In genomic region chr21:45072963-45073300, GRCh38 we compare ENCODE assay signal across 12 cellular contexts. TPM values are rescaled to one million over a fixed set of nuclear protein-coding genes. Genes with fewer than 3 reads are reported as not detected.
DNase-seq lines count a peak whose midpoint lies in the region; ATAC-seq, FAIRE-seq and TF ChIP-seq lines count a peak whose summit lies in the region.
"Had no signal": no experiment of that assay in that cellular context is flagged by ENCODE, and none has a peak within 500 bp of the region (broad histone marks: within the 10 kb centered on the region; RNA-seq: fewer than 3 reads in every experiment).

No MANE protein-coding gene starts in this region.

- H3K9me3 ChIP-seq in mammary epithelial cell (replicated peaks; ENCODE audit: insufficient read depth, low read length) (no peaks in the 10 kb centered on the region), PC-9 (ENCODE audit: insufficient read depth, low read depth) (no peaks in the 10 kb centered on the region), pancreas (no peaks in the 10 kb centered on the region)

- DNase-seq in mammary epithelial cell (no peak), MCF 10A (ENCODE audit: unreplicated experiment) (no peak), PC-9 (no peak), mesothelial cell of epicardium (ENCODE audit: low spot score in 2 of 2, unreplicated experiment in 2 of 2) (no peak), type B pancreatic cell (ENCODE audit: extremely low spot score, unreplicated experiment) (no peak), pancreas (no peak)
- DNase-seq: cerebellar nuclear complex, NCI-H1436 treated with DMSO at 0.1 percent for 48 hours, SIG-M5, WERI-Rb-1 had no signal

- POLR2A ChIA-PET in MCF 10A (lab: Yijun Ruan, JAX): interaction anchor here (1.2 to 1.5 kb wide), 3 partner anchors 26 to 215 kb away, joined by 4 to 7 read pairs (median 5); partner anchors contain the start of gene POFUT2
- POLR2A ChIA-PET in PC-9 (lab: Charles Lee; ENCODE audit: unreplicated experiment): interaction anchor here (0.5 kb wide), 1 partner anchor 109 kb away, joined by 12 read pairs; no protein-coding TSS in a partner anchor

- H3K36me3 ChIP-seq in mammary epithelial cell (ENCODE audit: insufficient read depth, low read length) (no peaks in the 10 kb centered on the region), PC-9 (ENCODE audit: low read depth) (no peaks in the 10 kb centered on the region), pancreas (no peaks in the 10 kb centered on the region)
- H3K36me3 ChIP-seq: WERI-Rb-1 had no signal

- CTCF ChIA-PET in mammary epithelial cell (lab: Charles Lee; ENCODE audit: low non-redundant PET): no interaction called here
- CTCF ChIA-PET in MCF 10A (lab: Yijun Ruan, JAX): no interaction called here
- CTCF ChIA-PET in PC-9 (lab: Charles Lee): no interaction called here

- ATAC-seq in GM21515 (IDR thresholded peaks at IDR 0.05; ENCODE audit: unreplicated experiment): no peak
- ATAC-seq in HG02885 (IDR thresholded peaks at IDR 0.05; ENCODE audit: poor library complexity, unreplicated experiment): no peak
- ATAC-seq in pancreas: no peak

- no peaks in the 10 kb centered on the region for H4K20me1 ChIP-seq in mammary epithelial cell (ENCODE audit: insufficient read depth, low read length)
- H4K20me1 ChIP-seq in PC-9 (ENCODE audit: insufficient read depth): no peaks in the 10 kb centered on the region

- no peak for FAIRE-seq in pancreas (lab: Jason Lieb, UNC)

- no peak overlapping the region for H3K27ac ChIP-seq in mammary epithelial cell (ENCODE audit: insufficient read depth, low read depth, low read length)
- H3K27ac ChIP-seq in PC-9: no peak overlapping the region
- H3K27ac ChIP-seq in pancreas: no peak overlapping the region

- H3K79me2 ChIP-seq in mammary epithelial cell (ENCODE audit: insufficient read depth, low read length): peaks cover 34% of the 10 kb centered on the region
- no peaks in the 10 kb centered on the region for H3K79me2 ChIP-seq in PC-9 (ENCODE audit: low read depth)

- H3K4me3 Mint-ChIP-seq in MCF 10A (ENCODE audit: unreplicated experiment) (no peak overlapping the region), mesothelial cell of epicardium (peak overlapping the region; percentile 94), type B pancreatic cell (peak overlapping the region; percentile 48)

- peak overlapping the region; percentile 90 for H3K4me2 ChIP-seq in mammary epithelial cell (ENCODE audit: insufficient read depth, low read depth, low read length)
- H3K4me2 ChIP-seq in PC-9: peak overlapping the region; percentile 58

- no peak overlapping the region for H3K27ac Mint-ChIP-seq in MCF 10A (ENCODE audit: low read depth, unreplicated experiment)
- H3K27ac Mint-ChIP-seq in mesothelial cell of epicardium: peak overlapping the region; percentile 8
- H3K27ac Mint-ChIP-seq in type B pancreatic cell: peak overlapping the region; percentile 97

- no peaks in the 10 kb centered on the region for H3K9me2 ChIP-seq in PC-9 (ENCODE audit: insufficient read depth)

- BruUV-seq in mammary epithelial cell (replicated peaks; lab: Mats Ljungman, UMichigan): no TSS peak
- BruUV-seq in MCF 10A (replicated peaks; lab: Mats Ljungman, UMichigan): no TSS peak
- no TSS peak for BruUV-seq in PC-9 (replicated peaks; lab: Mats Ljungman, UMichigan)

- H3K4me1 ChIP-seq in mammary epithelial cell (ENCODE audit: insufficient read depth, low read length): peaks cover 22% of the 10 kb centered on the region
- H3K4me1 ChIP-seq in PC-9 (replicated peaks; ENCODE audit: insufficient read depth): peaks cover 6% of the 10 kb centered on the region; the same call in 1 of the 2 replicates
- H3K4me1 ChIP-seq in pancreas: no peaks in the 10 kb centered on the region

- in situ Hi-C loops in mammary epithelial cell (cut with MboI; ENCODE audit: low sequenced_read_pairs in 2 of 2): no loop called here

- H3K36me3 Mint-ChIP-seq in MCF 10A (ENCODE audit: insufficient read depth, unreplicated experiment) (no peaks in the 10 kb centered on the region), mesothelial cell of epicardium (no peaks in the 10 kb centered on the region), type B pancreatic cell (peaks cover 3% of the 10 kb centered on the region)

- H3K4me1 Mint-ChIP-seq in MCF 10A (ENCODE audit: insufficient read depth, unreplicated experiment) (peaks cover under 1% of the 10 kb centered on the region), mesothelial cell of epicardium (peaks cover 25% of the 10 kb centered on the region), type B pancreatic cell (ENCODE audit: unreplicated experiment) (peaks cover 23% of the 10 kb centered on the region)

- TF ChIP-seq CTCF in mammary epithelial cell (conservative IDR thresholded peaks at IDR 0.05 in 1 of 2, IDR thresholded peaks at IDR 0.05 in 1 of 2; ENCODE audit: extremely low read depth in 1 of 2, insufficient read depth in 1 of 2, low read depth in 1 of 2, low read length in 2 of 2): no peak
- TF ChIP-seq CTCF in MCF 10A (IDR thresholded peaks at IDR 0.05; ENCODE audit: unreplicated experiment): no peak
- no peak for TF ChIP-seq CTCF in PC-9 (conservative IDR thresholded peaks at IDR 0.05)
- no peak for TF ChIP-seq CTCF in mesothelial cell of epicardium (IDR thresholded peaks at IDR 0.05; ENCODE audit: unreplicated experiment)
- TF ChIP-seq CTCF in type B pancreatic cell (conservative IDR thresholded peaks at IDR 0.05): no peak
- TF ChIP-seq CTCF in pancreas (IDR thresholded peaks at IDR 0.05): no peak

- H3K4me3 ChIP-seq in mammary epithelial cell (replicated peaks in 1 of 3; ENCODE audit: insufficient read depth in 1 of 3, low read depth in 2 of 3, low read length in 3 of 3) (peak overlapping the region in 1 of 3 experiments; percentile 92), PC-9 (no peak overlapping the region; the same call in 1 of the 2 replicates), pancreas (no peak overlapping the region)

- H3F3A ChIP-seq in PC-9 (ENCODE audit: insufficient read depth, low read depth): peaks cover 11% of the 10 kb centered on the region; the same call in 1 of the 2 replicates

- H3K9me3 Mint-ChIP-seq in MCF 10A (ENCODE audit: unreplicated experiment): no peaks in the 10 kb centered on the region
- H3K9me3 Mint-ChIP-seq in mesothelial cell of epicardium: no peaks in the 10 kb centered on the region
- H3K9me3 Mint-ChIP-seq in type B pancreatic cell: no peaks in the 10 kb centered on the region

- intact Hi-C loops in mammary epithelial cell (cut with micrococcal nuclease) (no loop called here), MCF 10A (cut with micrococcal nuclease) (no loop called here), PC-9 (cut with micrococcal nuclease; ENCODE audit: unreplicated experiment) (no loop called here), pancreas (cut with DNase I) (no loop called here)

- H3K27me3 Mint-ChIP-seq in MCF 10A (ENCODE audit: insufficient read depth, unreplicated experiment) (no peaks in the 10 kb centered on the region), mesothelial cell of epicardium (ENCODE audit: low read depth) (no peaks in the 10 kb centered on the region), type B pancreatic cell (peaks cover 18% of the 10 kb centered on the region)

- no peaks in the 10 kb centered on the region for H3K27me3 ChIP-seq in mammary epithelial cell (ENCODE audit: insufficient read depth, low read length)
- no peaks in the 10 kb centered on the region for H3K27me3 ChIP-seq in PC-9 (ENCODE audit: insufficient read depth, low read depth)
- H3K27me3 ChIP-seq in pancreas: no peaks in the 10 kb centered on the region

- H3K9ac ChIP-seq in mammary epithelial cell (ENCODE audit: insufficient read depth, low read length): no peak overlapping the region

- WGBS in mammary epithelial cell (ENCODE audit: low coverage, missing lambda C conversion rate): no CpG with 5 or more reads among the region's 21 CpGs
- 88 to 91% methylated on average over 21 of the region's 21 CpGs for WGBS in pancreas, 2 donors

- dilution Hi-C loops in mammary epithelial cell (cut with HindIII; ENCODE audit: low sequenced_read_pairs): no loop called here

- H2AFZ ChIP-seq in mammary epithelial cell (ENCODE audit: low read depth, low read length): no peak overlapping the region
- no peak overlapping the region for H2AFZ ChIP-seq in PC-9

RNA-seq across cellular contexts. Expression of gene ADARB1, which starts 1.4 kb away (rescaled TPM):
- 10 to 100 TPM; 42.5 to 82.9 TPM for total RNA-seq in mammary epithelial cell
- 17.2 TPM for polyA plus RNA-seq in mammary epithelial cell
- polyA minus RNA-seq in mammary epithelial cell: 26.9 TPM
- total RNA-seq in MCF 10A (2022): 18.1 and 19.4 TPM in 2 replicates
- total RNA-seq in PC-9 (2021): 12.1 and 19.1 TPM in 2 replicates
- total RNA-seq in mesothelial cell of epicardium: 22.7 to 27.9 TPM (median 26.5 TPM) in 3 replicates
- total RNA-seq in type B pancreatic cell (ENCODE audit: low replicate concordance): 20.7 and 20.9 TPM in 2 replicates
- total RNA-seq in pancreas: 10 to 100 TPM in 1 of 6 donors, 1 to 10 TPM in 5; 5.4 to 10.1 (median 6.3) TPM
- 1 to 10 TPM; 5.6 to 7.9 TPM for polyA plus RNA-seq in pancreas
